In the genomic region with DNA sequence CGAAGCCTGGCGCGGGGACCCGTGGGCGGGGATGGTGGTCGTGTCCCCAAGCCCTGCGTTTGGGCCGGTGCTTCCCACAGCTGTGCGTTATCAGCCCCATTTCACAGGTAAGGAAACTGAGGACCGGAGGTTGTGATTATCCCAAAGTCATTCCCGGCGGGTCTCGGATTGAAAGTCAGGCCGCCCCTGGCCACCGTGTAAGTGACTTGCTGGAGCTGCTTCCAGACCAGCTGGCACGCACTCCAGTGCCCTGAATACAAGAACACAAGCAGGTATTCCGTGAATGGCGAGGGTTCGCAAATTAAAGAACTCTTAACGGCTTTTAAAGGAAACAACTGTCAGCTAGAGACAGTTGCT, we compare ENCODE assay signal across 8 cellular contexts. TPM values are rescaled to one million over a fixed set of nuclear protein-coding genes. Genes with fewer than 3 reads are reported as not detected.
DNase-seq lines count a peak whose midpoint lies in the region; ATAC-seq, FAIRE-seq and TF ChIP-seq lines count a peak whose summit lies in the region.

No MANE protein-coding gene starts in this region.

- DNase-seq in GM12892 (ENCODE audit: insufficient read length) (peak; percentile 14), glomerular visceral epithelial cell (ENCODE audit: extremely low spot score) (peak; percentile 9), prostate gland (ENCODE audit: low spot score) (peak; percentile 51)

- H3K4me3 ChIP-seq in WI38 (ENCODE audit: low read depth, low read length) (peak overlapping the region; percentile 93), prostate gland (peak overlapping the region; percentile 97 to 98)

- H3K36me3 ChIP-seq in prostate gland = no peaks in the 10 kb centered on the region

- H3K27me3 ChIP-seq in prostate gland (replicated peaks; ENCODE audit: insufficient read depth) = no peaks in the 10 kb centered on the region

- peaks cover 4% of the 10 kb centered on the region for H3K4me1 ChIP-seq in prostate gland (replicated peaks)

- 2% methylated on average over 16 of the region's 20 CpGs for WGBS in prostate gland

- TF ChIP-seq CTCF in 22Rv1 (IDR thresholded peaks at IDR 0.05) (no peak), WI38 (IDR thresholded peaks at IDR 0.05; ENCODE audit: low read depth, low read length) (no peak), prostate gland (IDR thresholded peaks at IDR 0.05) (no peak)

- ATAC-seq in HG03135 (IDR thresholded peaks at IDR 0.05; ENCODE audit: unreplicated experiment) = peak; percentile 17
- no peak for ATAC-seq in GM19023 (IDR thresholded peaks at IDR 0.05; ENCODE audit: unreplicated experiment)
- no peak for ATAC-seq in GM19467 (IDR thresholded peaks at IDR 0.05; ENCODE audit: unreplicated experiment)

- H3K27ac ChIP-seq in 22Rv1 (peak overlapping the region; percentile 91), prostate gland (peak overlapping the region; percentile 99 to 100)

- TF ChIP-seq POLR2A in GM12892 (IDR thresholded peaks at IDR 0.05; ENCODE audit: low read depth, low read length) (no peak), prostate gland (IDR thresholded peaks at IDR 0.05) (no peak)

- intact Hi-C loops in prostate gland (cut with DNase I) = loop anchor here (5.0 kb wide), 1 partner anchor 44 kb away; no protein-coding TSS in a partner anchor

- no peak for FAIRE-seq in GM12892 (lab: Jason Lieb, UNC)

- no peaks in the 10 kb centered on the region for H3K9me3 ChIP-seq in prostate gland

RNA-seq across cellular contexts. Expression of gene ATE1, which starts 0.7 kb away (rescaled TPM):
- 13.3 TPM for polyA plus RNA-seq in GM12892 (2012; ENCODE audit: missing spikeins)
- total RNA-seq in prostate gland = 10 to 100 TPM; 29.9 to 36.2 TPM

RNA-seq across cellular contexts. Expression of gene NSMCE4A, which starts 46.5 kb away (rescaled TPM):
- 62.0 TPM for polyA plus RNA-seq in GM12892 (2012; ENCODE audit: missing spikeins)
- 100 to 1,000 TPM in 1 of 2 donors, 10 to 100 TPM in 1; 90.1 to 105 TPM for total RNA-seq in prostate gland
